8 cellular contexts compared by ENCODE assay signal in genomic region chr10:68901106-68901927, GRCh38. TPM values are rescaled to one million over a fixed set of nuclear protein-coding genes. Genes with fewer than 3 reads are reported as not detected.
DNase-seq lines count a peak whose midpoint lies in the region; ATAC-seq and TF ChIP-seq lines count a peak whose summit lies in the region.

A gene with protein sequence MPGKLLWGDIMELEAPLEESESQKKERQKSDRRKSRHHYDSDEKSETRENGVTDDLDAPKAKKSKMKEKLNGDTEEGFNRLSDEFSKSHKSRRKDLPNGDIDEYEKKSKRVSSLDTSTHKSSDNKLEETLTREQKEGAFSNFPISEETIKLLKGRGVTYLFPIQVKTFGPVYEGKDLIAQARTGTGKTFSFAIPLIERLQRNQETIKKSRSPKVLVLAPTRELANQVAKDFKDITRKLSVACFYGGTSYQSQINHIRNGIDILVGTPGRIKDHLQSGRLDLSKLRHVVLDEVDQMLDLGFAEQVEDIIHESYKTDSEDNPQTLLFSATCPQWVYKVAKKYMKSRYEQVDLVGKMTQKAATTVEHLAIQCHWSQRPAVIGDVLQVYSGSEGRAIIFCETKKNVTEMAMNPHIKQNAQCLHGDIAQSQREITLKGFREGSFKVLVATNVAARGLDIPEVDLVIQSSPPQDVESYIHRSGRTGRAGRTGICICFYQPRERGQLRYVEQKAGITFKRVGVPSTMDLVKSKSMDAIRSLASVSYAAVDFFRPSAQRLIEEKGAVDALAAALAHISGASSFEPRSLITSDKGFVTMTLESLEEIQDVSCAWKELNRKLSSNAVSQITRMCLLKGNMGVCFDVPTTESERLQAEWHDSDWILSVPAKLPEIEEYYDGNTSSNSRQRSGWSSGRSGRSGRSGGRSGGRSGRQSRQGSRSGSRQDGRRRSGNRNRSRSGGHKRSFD (plus strand): TSS chr10:68901315. CDS start chr10:68901385, 70 bp downstream.

- peaks cover 23% of the 10 kb centered on the region for H3K36me3 Mint-ChIP-seq in T-helper 2 cell treated with Interferon-gamma antibody and Interleukin-4, amounts not matched to agents 5 μg/mL and 100 μg/mL, for 36 hours (ENCODE audit: low read depth)

- H3K4me1 ChIP-seq in ascending aorta (peaks cover 2 to 16% of the 10 kb centered on the region in 2 donors), right cardiac atrium (ENCODE audit: control insufficient read depth, insufficient read depth, low read length) (no peaks in the 10 kb centered on the region), vagina (peaks cover 44% of the 10 kb centered on the region)

- H3K27me3 Mint-ChIP-seq in T-helper 2 cell treated with Interferon-gamma antibody and Interleukin-4, amounts not matched to agents 5 μg/mL and 100 μg/mL, for 36 hours (ENCODE audit: low read depth) = no peaks in the 10 kb centered on the region

- peak within 1 kb of the TSS; percentile 90 for H3K4me3 Mint-ChIP-seq in T-helper 2 cell treated with Interferon-gamma antibody and Interleukin-4, amounts not matched to agents 5 μg/mL and 100 μg/mL, for 36 hours

- peak in 2 of 3 experiments; percentile 12 for TF ChIP-seq CTCF in ascending aorta (IDR thresholded peaks at IDR 0.05)
- TF ChIP-seq CTCF in vagina (IDR thresholded peaks at IDR 0.05) = no peak

- H3K9me3 Mint-ChIP-seq in T-helper 2 cell treated with Interferon-gamma antibody and Interleukin-4, amounts not matched to agents 5 μg/mL and 100 μg/mL, for 36 hours = no peaks in the 10 kb centered on the region

- DNase-seq in NCI-H1930 (lab: John Stamatoyannopoulos, UW) (peak; percentile 95), ascending aorta (ENCODE audit: low spot score in 2 of 2) (peak; percentile 94 to 99), right cardiac atrium (peak; percentile 97 to 98 (median 97)), pulmonary artery endothelial cell (ENCODE audit: low read depth, low spot score) (peak; percentile 98), vagina (ENCODE audit: extremely low spot score in 2 of 2) (peak; percentile 97 to 99)
- DNase-seq in T-helper 2 cell treated with Interferon-gamma antibody and Interleukin-4, amounts not matched to agents 5 μg/mL and 100 μg/mL, for 36 hours (ENCODE audit: low spot score) = peak; percentile 98

- peak; percentile 98 for ATAC-seq in GM18502 (IDR thresholded peaks at IDR 0.05; ENCODE audit: poor library complexity, unreplicated experiment)
- peak; percentile 93 for ATAC-seq in HG02970 (IDR thresholded peaks at IDR 0.05; ENCODE audit: low FRiP score, unreplicated experiment)
- ATAC-seq in right cardiac atrium = peak; percentile 99

- no peaks in the 10 kb centered on the region for H3K36me3 ChIP-seq in ascending aorta
- H3K36me3 ChIP-seq in vagina = no peaks in the 10 kb centered on the region

- H3K27me3 ChIP-seq in ascending aorta (no peaks in the 10 kb centered on the region), right cardiac atrium (ENCODE audit: control insufficient read depth, insufficient read depth) (no peaks in the 10 kb centered on the region), vagina (no peaks in the 10 kb centered on the region)

- H3K9me3 ChIP-seq in ascending aorta = no peaks in the 10 kb centered on the region
- no peaks in the 10 kb centered on the region for H3K9me3 ChIP-seq in right cardiac atrium (ENCODE audit: control insufficient read depth, low read length)
- no peaks in the 10 kb centered on the region for H3K9me3 ChIP-seq in vagina

- H3K4me3 ChIP-seq in ascending aorta (peak within 1 kb of the TSS; percentile 87 to 96), right cardiac atrium (ENCODE audit: low read length) (peak within 1 kb of the TSS; percentile 85), vagina (peak within 1 kb of the TSS; percentile 84 to 85)

- intact Hi-C loops in ascending aorta (cut with DNase I) (loop anchor here (1.0 to 10.0 kb wide), 8 partner anchors 56 to 1047 kb away; partner anchors contain the start of genes CCAR1, DDX21, HERC4 and KIFBP), right cardiac atrium (cut with DNase I) (no loop called here), vagina (cut with DNase I) (loop anchor here (10.0 kb wide), 1 partner anchor 567 kb away; the partner anchor contains the start of genes HNRNPH3 and PBLD)

- H3K27ac ChIP-seq in ascending aorta (peak within 1 kb of the TSS; percentile 93 to 100), right cardiac atrium (ENCODE audit: low read length) (peak within 1 kb of the TSS; percentile 88), vagina (peak within 1 kb of the TSS; percentile 99)

- WGBS in right cardiac atrium = under 1% methylated on average over 47 of the region's 47 CpGs

- peak; percentile 29 to 57 for TF ChIP-seq POLR2A in vagina (IDR thresholded peaks at IDR 0.05)

- H3K4me1 Mint-ChIP-seq in T-helper 2 cell treated with Interferon-gamma antibody and Interleukin-4, amounts not matched to agents 5 μg/mL and 100 μg/mL, for 36 hours (ENCODE audit: low read depth) = peaks cover 39% of the 10 kb centered on the region

- peak within 1 kb of the TSS; percentile 99 for H3K27ac Mint-ChIP-seq in T-helper 2 cell treated with Interferon-gamma antibody and Interleukin-4, amounts not matched to agents 5 μg/mL and 100 μg/mL, for 36 hours

RNA-seq across cellular contexts. Expression of the gene that starts here (rescaled TPM):
- total RNA-seq in ascending aorta = 40.7 TPM
- 10 to 100 TPM; 23.6 to 26.7 (median 24.7) TPM for total RNA-seq in right cardiac atrium
- 15.5 TPM for polyA plus RNA-seq in right cardiac atrium
- 38.8 and 43.6 TPM in 2 replicates for total RNA-seq in pulmonary artery endothelial cell
- 28.7 TPM for total RNA-seq in vagina

Comparison
In these comparisons a context has a peak if more than half of its experiments do, and no peak if none do; other contexts are left out.
1. Peak in every context shown above with its lines: DNase-seq, ATAC-seq, H3K4me3 ChIP-seq and H3K27ac ChIP-seq.
2. CTCF ChIP-seq: peak in ascending aorta (2 of 3); none in vagina (0 of 3).
3. intact Hi-C loops: an anchor here in ascending aorta (1.0 to 10.0 kb wide) and vagina (10.0 kb wide); none called in right cardiac atrium.